In genomic region chr17:1360315-1360714, GRCh38 we compare ENCODE assay signal across 7 cellular contexts. TPM values are rescaled to one million over a fixed set of nuclear protein-coding genes. Genes with fewer than 3 reads are reported as not detected.
DNase-seq lines count a peak whose midpoint lies in the region; ATAC-seq, FAIRE-seq and TF ChIP-seq lines count a peak whose summit lies in the region.
"Not testable (repeated sequence)": the region's sequence is repeated elsewhere in the genome, so short reads cannot be mapped to it uniquely, and the experiment has no call there.

No MANE protein-coding gene starts in this region.

- H3K4me3 ChIP-seq in adrenal gland; right cardiac atrium (ENCODE audit: low read length); skeletal muscle satellite cell (ENCODE audit: low read length): not testable (repeated sequence)

- H3K36me3 ChIP-seq in adrenal gland (replicated peaks in 1 of 2) (peaks cover 0 to 54% of the 10 kb centered on the region in 2 donors), skeletal muscle satellite cell (ENCODE audit: insufficient read depth, low read length) (peaks cover 60% of the 10 kb centered on the region)

- peaks cover 48% of the 10 kb centered on the region for H3K36me3 Mint-ChIP-seq in activated CD8-positive, alpha-beta memory T cell treated with anti-CD3 and anti-CD28 coated beads, Interleukin-2, amount 10 ng/mL, durations not matched to agents 7 days and 5 days

- H3K4me3 Mint-ChIP-seq in activated CD8-positive, alpha-beta memory T cell treated with anti-CD3 and anti-CD28 coated beads, Interleukin-2, amount 10 ng/mL, durations not matched to agents 7 days and 5 days: peak overlapping the region; percentile 54

- peak overlapping the region; percentile 89 for H3K27ac Mint-ChIP-seq in activated CD8-positive, alpha-beta memory T cell treated with anti-CD3 and anti-CD28 coated beads, Interleukin-2, amount 10 ng/mL, durations not matched to agents 7 days and 5 days

- CTCF ChIA-PET in activated CD8-positive, alpha-beta memory T cell treated with anti-CD3 and anti-CD28 coated beads, Interleukin-2, amount 10 ng/mL, durations not matched to agents 7 days and 5 days (lab: Charles Lee): interaction anchor here (2.5 kb wide), 1 partner anchor 156 kb away, joined by 31 read pairs; the partner anchor contains the start of gene INPP5K

- intact Hi-C loops in adrenal gland (cut with DNase I): loop anchor here (10.0 kb wide), 2 partner anchors 94 to 154 kb away; partner anchors contain the start of genes INPP5K (in 2 of the 2) and CRK (in 1 of the 2)
- intact Hi-C loops in right cardiac atrium (cut with DNase I): loop anchor here (5.0 to 10.0 kb wide), 5 partner anchors 37 to 157 kb away; partner anchors contain the start of genes CRK (in 2 of the 4) and INPP5K (in 2 of the 4)

- 19 to 31% (median 24%) methylated on average over 5 of the region's 5 CpGs for WGBS in adrenal gland, 4 donors
- WGBS in right cardiac atrium: 32% methylated on average over 5 of the region's 5 CpGs

- H3K27me3 Mint-ChIP-seq in activated CD8-positive, alpha-beta memory T cell treated with anti-CD3 and anti-CD28 coated beads, Interleukin-2, amount 10 ng/mL, durations not matched to agents 7 days and 5 days: not testable (repeated sequence)

- not testable (repeated sequence) for DNase-seq in GM18507 (ENCODE audit: extremely low spot score, insufficient read length, low read depth); epithelial cell of prostate (ENCODE audit: low read depth, low spot score)
- DNase-seq in RPMI7951 (ENCODE audit: low read depth) (peak; percentile 31), adrenal gland (peak in 6 of 7 donors; percentile 58 to 78 (median 66)), right cardiac atrium (peak in 2 of 3 donors; percentile 47 to 75)
- DNase-seq in activated CD8-positive, alpha-beta memory T cell treated with anti-CD3 and anti-CD28 coated beads, Interleukin-2, amount 10 ng/mL, durations not matched to agents 7 days and 5 days: peak; percentile 58

- H3K4me1 ChIP-seq in adrenal gland (replicated peaks in 1 of 2) (peaks cover 30 to 44% of the 10 kb centered on the region in 2 donors), skeletal muscle satellite cell (ENCODE audit: control insufficient read depth, insufficient read depth, low read length) (peaks cover 41% of the 10 kb centered on the region)
- not testable (repeated sequence) for H3K4me1 ChIP-seq in right cardiac atrium (ENCODE audit: control insufficient read depth, insufficient read depth, low read length)

- H3K4me2 ChIP-seq in skeletal muscle satellite cell (ENCODE audit: low read length): peak overlapping the region; percentile 56

- FAIRE-seq in GM18507 (lab: Jason Lieb, UNC): peak; percentile 9

- H3K27me3 ChIP-seq in adrenal gland; right cardiac atrium (ENCODE audit: control insufficient read depth, insufficient read depth); skeletal muscle satellite cell (ENCODE audit: control insufficient read depth, insufficient read depth, low read length): not testable (repeated sequence)

- peaks cover 53% of the 10 kb centered on the region for H3K4me1 Mint-ChIP-seq in activated CD8-positive, alpha-beta memory T cell treated with anti-CD3 and anti-CD28 coated beads, Interleukin-2, amount 10 ng/mL, durations not matched to agents 7 days and 5 days

- H3K9me3 ChIP-seq in adrenal gland (replicated peaks in 1 of 3); right cardiac atrium (ENCODE audit: control insufficient read depth, low read length); skeletal muscle satellite cell (replicated peaks; ENCODE audit: low read length): not testable (repeated sequence)

- H3K9me3 Mint-ChIP-seq in activated CD8-positive, alpha-beta memory T cell treated with anti-CD3 and anti-CD28 coated beads, Interleukin-2, amount 10 ng/mL, durations not matched to agents 7 days and 5 days (ENCODE audit: low read depth): not testable (repeated sequence)

- TF ChIP-seq POLR2A in adrenal gland (IDR thresholded peaks at IDR 0.05): not testable (repeated sequence)

- peak overlapping the region in 3 of 5 donors; percentile 4 to 36 (median 31) for H3K27ac ChIP-seq in adrenal gland
- H3K27ac ChIP-seq in epithelial cell of prostate: peak overlapping the region; percentile 28
- not testable (repeated sequence) for H3K27ac ChIP-seq in right cardiac atrium (ENCODE audit: low read length)

- ATAC-seq in activated CD8-positive, alpha-beta memory T cell treated with anti-CD3 and anti-CD28 coated beads, Interleukin-2, amount 10 ng/mL, durations not matched to agents 7 days and 5 days: peak; percentile 22
- peak in 1 of 2 donors; percentile 48 for ATAC-seq in right cardiac atrium

- not testable (repeated sequence) for TF ChIP-seq CTCF in adrenal gland (IDR thresholded peaks at IDR 0.05)

- H3K9ac ChIP-seq in skeletal muscle satellite cell (ENCODE audit: low read depth, low read length): peak overlapping the region; percentile 14

RNA-seq across cellular contexts. Expression of gene YWHAE, which starts 39.7 kb away (rescaled TPM):
- 337 and 342 TPM in 2 replicates for total RNA-seq in RPMI7951 (2014; rRNA removed; shearing (Covaris generic))
- 100 to 1,000 TPM; 341 to 452 TPM for total RNA-seq in activated CD8-positive, alpha-beta memory T cell treated with anti-CD3 and anti-CD28 coated beads, Interleukin-2, amount 10 ng/mL, durations not matched to agents 7 days and 5 days
- 100 to 1,000 TPM; 488 to 744 (median 550) TPM for total RNA-seq in adrenal gland
- polyA plus RNA-seq in adrenal gland: 100 to 1,000 TPM; 340 to 884 (median 511) TPM
- 100 to 1,000 TPM; 484 to 570 (median 535) TPM for total RNA-seq in right cardiac atrium
- 366 TPM for polyA plus RNA-seq in right cardiac atrium
- total RNA-seq in skeletal muscle satellite cell (2012; rRNA removed): 623 and 650 TPM in 2 replicates
